In the genomic region with DNA sequence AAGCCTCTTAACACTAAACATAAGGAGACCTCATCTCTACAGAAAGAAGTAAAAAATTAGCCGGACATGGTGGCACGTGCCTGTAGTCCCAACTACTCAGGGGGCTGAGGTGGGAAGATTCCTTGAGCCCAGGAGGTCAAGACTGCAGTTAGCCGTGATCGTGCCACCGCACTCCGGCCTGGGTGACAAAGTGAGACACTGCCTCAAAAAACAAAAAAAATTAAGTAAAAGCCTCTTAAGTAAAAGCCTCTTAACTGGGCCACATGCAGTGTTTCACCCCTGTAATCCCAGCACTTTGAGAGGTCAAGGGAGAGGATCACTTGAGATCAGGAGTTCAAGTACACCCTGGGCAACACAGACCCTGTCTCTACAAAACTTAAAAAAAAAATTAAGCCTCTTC, we compare ENCODE assay signal across 22 cellular contexts. TPM values are rescaled to one million over a fixed set of nuclear protein-coding genes. Genes with fewer than 3 reads are reported as not detected.
DNase-seq lines count a peak whose midpoint lies in the region; ATAC-seq and TF ChIP-seq lines count a peak whose summit lies in the region.
"Had no signal": no experiment of that assay in that cellular context is flagged by ENCODE, and none has a peak within 500 bp of the region (broad histone marks: within the 10 kb centered on the region; RNA-seq: fewer than 3 reads in every experiment).

No MANE protein-coding gene starts in this region.

- H3K27ac ChIP-seq in RWPE2 (ENCODE audit: poor library complexity, severe bottlenecking) (peak overlapping the region; percentile 81), gastroesophageal sphincter (peak overlapping the region; percentile 27 to 81 (median 58)), colonic mucosa (no peak overlapping the region)
- H3K27ac ChIP-seq: 22Rv1 had no signal

- H3K36me3 Mint-ChIP-seq in stimulated activated effector memory CD8-positive, alpha-beta T cell treated with anti-CD3 and anti-CD28 coated beads, Interleukin-12 subunit alpha, Interleukin-12 subunit beta, amount 100 ng/mL, for 72 hours: peaks cover 16% of the 10 kb centered on the region
- H3K36me3 Mint-ChIP-seq: naive B cell had no signal

- TF ChIP-seq CTCF in RWPE2 (IDR thresholded peaks at IDR 0.05; ENCODE audit: poor library complexity, severe bottlenecking) (no peak), gastroesophageal sphincter (IDR thresholded peaks at IDR 0.05) (no peak), colonic mucosa (IDR thresholded peaks at IDR 0.05) (no peak)

- no peak for TF ChIP-seq EP300 in gastroesophageal sphincter (IDR thresholded peaks at IDR 0.05)

- peaks cover 50% of the 10 kb centered on the region for H3K4me1 Mint-ChIP-seq in stimulated activated effector memory CD8-positive, alpha-beta T cell treated with anti-CD3 and anti-CD28 coated beads, Interleukin-12 subunit alpha, Interleukin-12 subunit beta, amount 100 ng/mL, for 72 hours

- H3K36me3 ChIP-seq in RWPE2 (ENCODE audit: low read depth) (peaks cover 32% of the 10 kb centered on the region), gastroesophageal sphincter (no peaks in the 10 kb centered on the region), colonic mucosa (no peaks in the 10 kb centered on the region)

- no peak for TF ChIP-seq POLR2A in gastroesophageal sphincter (IDR thresholded peaks at IDR 0.05)

- H3K4me1 ChIP-seq in RWPE2 (ENCODE audit: insufficient read depth, poor library complexity, severe bottlenecking): peaks cover 36% of the 10 kb centered on the region
- H3K4me1 ChIP-seq in gastroesophageal sphincter: peaks cover 10 to 99% (median 31%) of the 10 kb centered on the region in 3 donors
- H3K4me1 ChIP-seq in colonic mucosa: peaks cover 4% of the 10 kb centered on the region

- H3K9ac ChIP-seq in colonic mucosa (ENCODE audit: low read depth in 2 of 2, low read length in 2 of 2): no peak overlapping the region
- H3K9ac ChIP-seq: parathyroid adenoma had no signal

- no peak overlapping the region for H3K4me3 ChIP-seq in RWPE2 (ENCODE audit: severe bottlenecking)
- no peak overlapping the region for H3K4me3 ChIP-seq in gastroesophageal sphincter
- H3K4me3 ChIP-seq in colonic mucosa: no peak overlapping the region
- H3K4me3 ChIP-seq: testis had no signal

- H3K27me3 ChIP-seq in RWPE2 (ENCODE audit: insufficient read depth, poor library complexity, severe bottlenecking) (no peaks in the 10 kb centered on the region), gastroesophageal sphincter (no peaks in the 10 kb centered on the region), colonic mucosa (no peaks in the 10 kb centered on the region)
- H3K27me3 ChIP-seq: testis had no signal

- no peak overlapping the region for H3K4me3 Mint-ChIP-seq in stimulated activated effector memory CD8-positive, alpha-beta T cell treated with anti-CD3 and anti-CD28 coated beads, Interleukin-12 subunit alpha, Interleukin-12 subunit beta, amount 100 ng/mL, for 72 hours
- H3K4me3 Mint-ChIP-seq: activated CD4-positive, alpha-beta T cell treated with anti-CD3 and anti-CD28 coated beads for 36 hours; activated naive CD8-positive, alpha-beta T cell treated with anti-CD3 and anti-CD28 coated beads, Interleukin-2, amount 10 ng/mL, durations not matched to agents 7 days and 5 days; naive B cell; T-cell had no signal

- ATAC-seq in RWPE2 (ENCODE audit: low read depth) (no peak), gastroesophageal sphincter (no peak)
- no peak for ATAC-seq in stimulated activated effector memory CD8-positive, alpha-beta T cell treated with anti-CD3 and anti-CD28 coated beads, Interleukin-12 subunit alpha, Interleukin-12 subunit beta, amount 100 ng/mL, for 72 hours
- ATAC-seq: activated CD4-positive, alpha-beta T cell treated with anti-CD3 and anti-CD28 coated beads for 36 hours; T-cell had no signal

- peak overlapping the region; percentile 52 for H3K27ac Mint-ChIP-seq in stimulated activated effector memory CD8-positive, alpha-beta T cell treated with anti-CD3 and anti-CD28 coated beads, Interleukin-12 subunit alpha, Interleukin-12 subunit beta, amount 100 ng/mL, for 72 hours
- H3K27ac Mint-ChIP-seq: activated naive CD8-positive, alpha-beta T cell treated with anti-CD3 and anti-CD28 coated beads, Interleukin-2, amount 10 ng/mL, durations not matched to agents 7 days and 5 days; T-cell had no signal

- DNase-seq in NCI-H82 (lab: John Stamatoyannopoulos, UW): peak; percentile 50
- DNase-seq in NCI-H82 treated with DMSO at 0.1 percent for 48 hours (lab: John Stamatoyannopoulos, UW; ENCODE audit: unreplicated experiment): no peak
- no peak for DNase-seq in RWPE2 (ENCODE audit: low spot score)
- no peak for DNase-seq in stimulated activated effector memory CD8-positive, alpha-beta T cell treated with anti-CD3 and anti-CD28 coated beads, Interleukin-12 subunit alpha, Interleukin-12 subunit beta, amount 100 ng/mL, for 72 hours (ENCODE audit: low spot score in 2 of 2)
- no peak for DNase-seq in midbrain (lab: John Stamatoyannopoulos, UW)
- DNase-seq in SK-N-DZ (ENCODE audit: low spot score): no peak
- DNase-seq in colonic mucosa: no peak
- DNase-seq: activated CD4-positive, alpha-beta T cell treated with anti-CD3 and anti-CD28 coated beads for 36 hours; activated naive CD8-positive, alpha-beta T cell treated with anti-CD3 and anti-CD28 coated beads, Interleukin-2, amount 10 ng/mL, durations not matched to agents 7 days and 5 days; DND-41; mammary epithelial cell; naive B cell; NCI-H1694; NCI-H2171 treated with DMSO at 0.1 percent for 48 hours; NCI-H526 treated with DMSO at 0.1 percent for 48 hours; SHP77; T-cell; testis had no signal

- no peaks in the 10 kb centered on the region for H3K9me3 Mint-ChIP-seq in stimulated activated effector memory CD8-positive, alpha-beta T cell treated with anti-CD3 and anti-CD28 coated beads, Interleukin-12 subunit alpha, Interleukin-12 subunit beta, amount 100 ng/mL, for 72 hours
- H3K9me3 Mint-ChIP-seq: activated naive CD8-positive, alpha-beta T cell treated with anti-CD3 and anti-CD28 coated beads, Interleukin-2, amount 10 ng/mL, durations not matched to agents 7 days and 5 days; naive B cell; T-cell had no signal

- H3K9me3 ChIP-seq in RWPE2 (ENCODE audit: severe bottlenecking): no peaks in the 10 kb centered on the region
- no peaks in the 10 kb centered on the region for H3K9me3 ChIP-seq in gastroesophageal sphincter
- no peaks in the 10 kb centered on the region for H3K9me3 ChIP-seq in colonic mucosa
- H3K9me3 ChIP-seq: testis had no signal

- intact Hi-C loops in colonic mucosa (cut with DNase I): no loop called here

- 84% methylated on average over 6 of the region's 6 CpGs; no CpG with 5 or more reads in 1 of the 2 donors for WGBS in gastroesophageal sphincter (ENCODE audit: low coverage in 1 of 2), 2 donors

RNA-seq across cellular contexts. Expression of a gene that starts 25.7 kb away (rescaled TPM):
- 100 to 1,000 TPM in 3 of 4 donors, 10 to 100 TPM in 1; 82.2 to 146 (median 106) TPM for total RNA-seq in gastroesophageal sphincter
- polyA plus RNA-seq in SK-N-DZ (2014; cell fraction: cytosol; rRNA removed): 78.8 and 96.8 TPM in 2 replicates
- polyA plus RNA-seq in SK-N-DZ (2014; cell fraction: nucleus; rRNA removed): 92.1 and 139 TPM in 2 replicates
- total RNA-seq in colonic mucosa: 10 to 100 TPM; 76.1 to 96.8 TPM

RNA-seq across cellular contexts. Expression of a gene that starts 38.2 kb away (rescaled TPM):
- total RNA-seq in gastroesophageal sphincter (10 to 100 TPM; 70.0 to 95.7 (median 83.6) TPM), colonic mucosa (10 to 100 TPM; 33.6 to 52.5 TPM)
- 78.4 and 80.5 TPM in 2 replicates for polyA plus RNA-seq in SK-N-DZ (2014; cell fraction: cytosol; rRNA removed)
- 49.0 and 59.4 TPM in 2 replicates for polyA plus RNA-seq in SK-N-DZ (2014; cell fraction: nucleus; rRNA removed)

RNA-seq across cellular contexts. Expression of a gene that starts 51.6 kb away (rescaled TPM):
- total RNA-seq in gastroesophageal sphincter (10 to 100 TPM; 23.3 to 36.1 (median 27.0) TPM), colonic mucosa (10 to 100 TPM; 14.5 to 15.5 TPM)
- 31.2 and 39.1 TPM in 2 replicates for polyA plus RNA-seq in SK-N-DZ (2014; cell fraction: cytosol; rRNA removed)
- polyA plus RNA-seq in SK-N-DZ (2014; cell fraction: nucleus; rRNA removed): 17.2 and 24.2 TPM in 2 replicates

RNA-seq across cellular contexts. Expression of a gene that starts 51.7 kb away (rescaled TPM):
- total RNA-seq in gastroesophageal sphincter (10 to 100 TPM; 38.7 to 75.6 (median 53.2) TPM), colonic mucosa (100 to 1,000 TPM; 228 to 266 TPM)
- 129 and 149 TPM in 2 replicates for polyA plus RNA-seq in SK-N-DZ (2014; cell fraction: cytosol; rRNA removed)
- polyA plus RNA-seq in SK-N-DZ (2014; cell fraction: nucleus; rRNA removed): 156 and 172 TPM in 2 replicates

RNA-seq across cellular contexts. Expression of a gene that starts 59.3 kb away (rescaled TPM):
- total RNA-seq in gastroesophageal sphincter (1 to 10 TPM in 1 of 4 donors, under 1 TPM in 3; 0.37 to 1.1 (median 0.68) TPM), colonic mucosa (not detected)
- not detected in 2 replicates for polyA plus RNA-seq in SK-N-DZ (2014; cell fraction: cytosol; rRNA removed)
- 0.44 and 0.66 TPM in 2 replicates for polyA plus RNA-seq in SK-N-DZ (2014; cell fraction: nucleus; rRNA removed)
- total RNA-seq: activated naive CD8-positive, alpha-beta T cell treated with anti-CD3 and anti-CD28 coated beads, Interleukin-2, amount 10 ng/mL, durations not matched to agents 7 days and 5 days; fibroblast of lung; mammary epithelial cell; testis had no signal
- polyA plus RNA-seq: fibroblast of lung, mammary epithelial cell had no signal
